Comparison of ENCODE assay signal across 8 cellular contexts in genomic region chr18:32072321-32072720, GRCh38. TPM values are rescaled to one million over a fixed set of nuclear protein-coding genes. Genes with fewer than 3 reads are reported as not detected.
DNase-seq lines count a peak whose midpoint lies in the region; ATAC-seq and TF ChIP-seq lines count a peak whose summit lies in the region.

No MANE protein-coding gene starts in this region.

- peaks cover 6% of the 10 kb centered on the region for H3K36me3 ChIP-seq in CD8-positive, alpha-beta T cell (ENCODE audit: insufficient read depth, low read length)
- H3K36me3 ChIP-seq in sigmoid colon: no peaks in the 10 kb centered on the region
- no peaks in the 10 kb centered on the region for H3K36me3 ChIP-seq in prostate gland

- no peak for DNase-seq in CD8-positive, alpha-beta T cell
- DNase-seq in GM20000 (ENCODE audit: low spot score) (peak; percentile 31), RKO (ENCODE audit: low spot score) (peak; percentile 48), immature natural killer cell (peak in 2 of 3 donors; percentile 44 to 51), sigmoid colon (no peak), prostate gland (ENCODE audit: low spot score) (no peak)
- no peak for DNase-seq in effector CD8-positive, alpha-beta T cell (lab: John Stamatoyannopoulos, UW)

- no peaks in the 10 kb centered on the region for H3K27me3 ChIP-seq in CD8-positive, alpha-beta T cell (ENCODE audit: insufficient read depth, low read length)
- H3K27me3 ChIP-seq in sigmoid colon: no peaks in the 10 kb centered on the region
- H3K27me3 ChIP-seq in prostate gland (replicated peaks; ENCODE audit: insufficient read depth): no peaks in the 10 kb centered on the region

- H3K27ac ChIP-seq in CD8-positive, alpha-beta T cell (ENCODE audit: low read depth, low read length): no peak overlapping the region
- H3K27ac ChIP-seq in sigmoid colon: no peak overlapping the region
- no peak overlapping the region for H3K27ac ChIP-seq in prostate gland

- TF ChIP-seq CTCF in CD8-positive, alpha-beta T cell (IDR thresholded peaks at IDR 0.05): peak; percentile 65
- TF ChIP-seq CTCF in GM20000 (IDR thresholded peaks at IDR 0.05; ENCODE audit: extremely low read depth, missing control alignments) (peak; percentile 18), sigmoid colon (IDR thresholded peaks at IDR 0.05) (peak in 1 of 4 experiments; percentile 17), prostate gland (IDR thresholded peaks at IDR 0.05) (peak in 2 of 4 experiments; percentile 42 to 43)

- H3K27ac Mint-ChIP-seq in CD8-positive, alpha-beta T cell: no peak overlapping the region
- peak overlapping the region; percentile 41 to 81 (median 68) for H3K27ac Mint-ChIP-seq in immature natural killer cell

- TF ChIP-seq EP300 in sigmoid colon (IDR thresholded peaks at IDR 0.05): no peak

- CTCF ChIA-PET in CD8-positive, alpha-beta T cell (lab: Charles Lee): interaction anchor here (0.6 to 3.0 kb wide), 23 partner anchors 10 to 212 kb away, joined by 3 to 36 read pairs (median 4); partner anchors contain the start of genes RNF125, RNF138 and TRAPPC8

- H3K4me3 ChIP-seq in CD8-positive, alpha-beta T cell (ENCODE audit: low read depth, low read length): no peak overlapping the region
- H3K4me3 ChIP-seq in sigmoid colon (no peak overlapping the region), prostate gland (no peak overlapping the region)

- H3K4me1 ChIP-seq in CD8-positive, alpha-beta T cell (ENCODE audit: insufficient read depth, low read length): no peaks in the 10 kb centered on the region
- H3K4me1 ChIP-seq in sigmoid colon (no peaks in the 10 kb centered on the region), prostate gland (replicated peaks) (no peaks in the 10 kb centered on the region)

- TF ChIP-seq POLR2A in sigmoid colon (IDR thresholded peaks at IDR 0.05) (no peak), prostate gland (IDR thresholded peaks at IDR 0.05) (no peak)

- H3K4me1 Mint-ChIP-seq in CD8-positive, alpha-beta T cell (ENCODE audit: low read depth): peaks cover 17% of the 10 kb centered on the region
- peaks cover 26 to 63% of the 10 kb centered on the region in 2 donors for H3K4me1 Mint-ChIP-seq in immature natural killer cell

- POLR2A ChIA-PET in CD8-positive, alpha-beta T cell (lab: Charles Lee): interaction anchor here (0.9 to 1.9 kb wide), 6 partner anchors 9 to 56 kb away, joined by 3 to 18 read pairs (median 6); partner anchors contain the start of genes RNF125 and RNF138

- H3K27me3 Mint-ChIP-seq in CD8-positive, alpha-beta T cell (ENCODE audit: low read depth): no peaks in the 10 kb centered on the region
- H3K27me3 Mint-ChIP-seq in immature natural killer cell (ENCODE audit: low read depth in 3 of 3): peaks cover 0 to 1% (median 0%) of the 10 kb centered on the region in 3 donors

- no peak overlapping the region for H3K4me3 Mint-ChIP-seq in CD8-positive, alpha-beta T cell
- no peak overlapping the region for H3K4me3 Mint-ChIP-seq in immature natural killer cell

- WGBS in sigmoid colon, 2 donors: 38 to 62% methylated on average over 4 of the region's 4 CpGs
- 53% methylated on average over 4 of the region's 4 CpGs for WGBS in prostate gland

- H3K36me3 Mint-ChIP-seq in CD8-positive, alpha-beta T cell: peaks cover 64% of the 10 kb centered on the region
- peaks cover 12 to 41% (median 18%) of the 10 kb centered on the region in 3 donors for H3K36me3 Mint-ChIP-seq in immature natural killer cell

- peak; percentile 48 for ATAC-seq in CD8-positive, alpha-beta T cell
- ATAC-seq in GM21528 (IDR thresholded peaks at IDR 0.05; ENCODE audit: low FRiP score, unreplicated experiment): no peak

- intact Hi-C loops in CD8-positive, alpha-beta T cell (cut with DNase I, micrococcal nuclease): loop anchor here (1.0 to 5.0 kb wide), 6 partner anchors 20 to 332 kb away; partner anchors contain the start of gene TRAPPC8 (in 2 of the 2)
- intact Hi-C loops in sigmoid colon (cut with DNase I): no loop called here
- intact Hi-C loops in prostate gland (cut with DNase I): no loop called here

- H3K9me3 ChIP-seq in CD8-positive, alpha-beta T cell (ENCODE audit: low read length): no peaks in the 10 kb centered on the region
- H3K9me3 ChIP-seq in sigmoid colon (no peaks in the 10 kb centered on the region), prostate gland (no peaks in the 10 kb centered on the region)

- H3K9me3 Mint-ChIP-seq in CD8-positive, alpha-beta T cell: no peaks in the 10 kb centered on the region
- H3K9me3 Mint-ChIP-seq in immature natural killer cell: no peaks in the 10 kb centered on the region

RNA-seq across cellular contexts. Expression of gene RNF138, which starts 19.4 kb away (rescaled TPM):
- total RNA-seq in CD8-positive, alpha-beta T cell: 100 to 1,000 TPM; 198 to 219 TPM
- polyA plus RNA-seq in immature natural killer cell: 10 to 100 TPM; 33.3 to 42.8 (median 38.2) TPM
- 10 to 100 TPM in 3 of 4 donors, 1 to 10 TPM in 1; 8.3 to 26.3 (median 23.7) TPM for total RNA-seq in sigmoid colon
- polyA plus RNA-seq in sigmoid colon: 10 to 100 TPM; 22.4 to 47.4 (median 33.1) TPM
- 10 to 100 TPM; 25.4 to 72.9 TPM for total RNA-seq in prostate gland

RNA-seq across cellular contexts. Expression of gene RNF125, which starts 53.7 kb away (rescaled TPM):
- total RNA-seq in CD8-positive, alpha-beta T cell: 100 to 1,000 TPM; 162 to 177 TPM
- 100 to 1,000 TPM in 2 of 3 donors, 10 to 100 TPM in 1; 73.0 to 132 (median 122) TPM for polyA plus RNA-seq in immature natural killer cell
- 1 to 10 TPM in 3 of 4 donors, under 1 TPM in 1; 0.95 to 5.9 (median 2.4) TPM for total RNA-seq in sigmoid colon
- 1 to 10 TPM; 4.8 to 5.8 (median 5.7) TPM for polyA plus RNA-seq in sigmoid colon
- 1 to 10 TPM; 1.2 to 2.6 TPM for total RNA-seq in prostate gland

Comparison
In these comparisons a context has a peak if more than half of its experiments do, and no peak if none do; other contexts are left out.
1. DNase-seq: peak in GM20000 (single experiment), RKO (single experiment) and immature natural killer cell (2 of 3); none in CD8-positive, alpha-beta T cell (0 of 7), sigmoid colon (single experiment), effector CD8-positive, alpha-beta T cell (single experiment) and prostate gland (single experiment).
2. RNA of gene RNF125, which starts 53.7 kb away (total RNA-seq): 162 to 177 TPM in CD8-positive, alpha-beta T cell; 0.95 to 5.9 TPM in sigmoid colon and 1.2 to 2.6 TPM in prostate gland; every median in the first group is over 10 times any median in the second.
3. intact Hi-C loops: an anchor here in CD8-positive, alpha-beta T cell (1.0 to 5.0 kb wide); none called in sigmoid colon and prostate gland.